12 cellular contexts compared by ENCODE assay signal in the genomic region with DNA sequence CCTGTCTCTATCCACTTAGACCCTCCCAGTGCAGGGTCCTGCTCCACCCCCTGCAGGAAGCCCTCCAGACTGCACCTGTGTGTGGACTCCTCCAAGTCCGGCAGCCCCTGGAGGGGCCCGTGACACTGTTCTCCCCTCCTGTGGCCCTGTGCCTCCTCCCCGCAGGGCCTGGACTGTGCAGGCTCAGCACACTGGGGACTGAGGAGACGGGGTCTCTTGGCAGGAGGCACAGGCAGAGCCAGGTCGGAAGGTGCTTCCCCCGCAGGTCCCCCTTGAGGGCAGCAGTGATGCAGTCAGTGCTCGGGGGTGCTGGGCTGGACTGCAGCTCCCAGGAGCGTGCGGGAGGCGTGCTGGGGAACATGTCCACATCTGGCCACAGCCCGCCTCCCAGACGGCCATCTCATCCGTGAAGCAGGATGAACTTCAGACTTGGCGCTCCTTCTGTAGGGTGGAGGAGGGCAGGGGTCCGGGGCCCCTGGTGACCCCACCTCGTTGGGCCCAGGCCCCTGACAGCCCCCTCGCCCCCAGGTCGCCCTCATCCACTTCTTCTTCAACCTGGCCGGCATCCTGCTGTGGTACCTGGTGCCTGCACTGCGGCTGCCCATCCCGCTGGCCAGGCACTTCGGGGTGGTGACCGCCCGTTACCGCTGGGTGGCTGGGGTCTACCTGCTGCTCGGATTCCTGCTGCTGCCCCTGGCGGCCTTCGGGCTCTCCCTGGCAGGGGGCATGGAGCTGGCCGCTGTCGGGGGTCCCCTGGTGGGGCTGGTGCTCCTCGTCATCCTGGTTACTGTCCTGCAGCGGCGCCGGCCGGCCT. TPM values are rescaled to one million over a fixed set of nuclear protein-coding genes. Genes with fewer than 3 reads are reported as not detected.
DNase-seq lines count a peak whose midpoint lies in the region; ATAC-seq, FAIRE-seq and TF ChIP-seq lines count a peak whose summit lies in the region.
"Had no signal": no experiment of that assay in that cellular context is flagged by ENCODE, and none has a peak within 500 bp of the region (broad histone marks: within the 10 kb centered on the region; RNA-seq: fewer than 3 reads in every experiment).

No MANE protein-coding gene starts in this region.

- H3K4me3 ChIP-seq in HepG2 (replicated peaks in 1 of 3; ENCODE audit: insufficient read depth in 1 of 3, low read depth in 2 of 3, low read length in 3 of 3) (peak overlapping the region; percentile 67 to 81 (median 72)), right lobe of liver (no peak overlapping the region), SK-N-MC (peak overlapping the region; percentile 49; the same call in 1 of the 2 replicates), lower lobe of right lung (peak overlapping the region; percentile 8), vagina (peak overlapping the region; percentile 5 to 27), A673 (ENCODE audit: low read depth, low read length, poor library complexity, severe bottlenecking) (no peak overlapping the region)

- peak overlapping the region; percentile 68 for H3K27ac ChIP-seq in HepG2 (ENCODE audit: extremely low read length, insufficient read depth, low read length)
- no peak overlapping the region for H3K27ac ChIP-seq in right lobe of liver
- no peak overlapping the region for H3K27ac ChIP-seq in SK-N-MC
- no peak overlapping the region for H3K27ac ChIP-seq in lower lobe of right lung
- no peak overlapping the region for H3K27ac ChIP-seq in vagina
- H3K27ac ChIP-seq in A673 (ENCODE audit: low read depth, low read length, poor library complexity, severe bottlenecking) = no peak overlapping the region

- TF ChIP-seq POLR2A in HepG2 (IDR thresholded peaks at IDR 0.05; ENCODE audit: insufficient read depth in 1 of 2, low read depth in 2 of 2, low read length in 2 of 2) = no peak
- no peak for TF ChIP-seq POLR2A in right lobe of liver (IDR thresholded peaks at IDR 0.05)
- no peak for TF ChIP-seq POLR2A in vagina (IDR thresholded peaks at IDR 0.05)

- no peaks in the 10 kb centered on the region for H3K27me3 ChIP-seq in HepG2 (ENCODE audit: control insufficient read depth in 1 of 2, insufficient read depth in 2 of 2, low read length in 2 of 2)
- H3K27me3 ChIP-seq in right lobe of liver = no peaks in the 10 kb centered on the region
- peaks cover 39% of the 10 kb centered on the region for H3K27me3 ChIP-seq in lower lobe of right lung (ENCODE audit: low read depth)
- peaks cover 4% of the 10 kb centered on the region for H3K27me3 ChIP-seq in vagina
- no peaks in the 10 kb centered on the region for H3K27me3 ChIP-seq in A673 (replicated peaks; ENCODE audit: insufficient read depth, low read depth, low read length, poor library complexity)

- peak overlapping the region; percentile 85 for H3K4me2 ChIP-seq in HepG2 (ENCODE audit: low read depth, low read length)

- 0% methylated on average over 3 of the region's 35 CpGs for WGBS in HepG2 (ENCODE audit: low lambda C conversion rate)
- whole genome bisulfite sequencing in right lobe of liver (ENCODE audit: insufficient coverage, low coverage, low lambda C conversion rate, missing lambda C conversion rate) = 43% methylated on average over 2 of the region's 35 CpGs

- H3K9ac ChIP-seq in HepG2 (ENCODE audit: insufficient read depth, low read depth, low read length) (peak overlapping the region; percentile 72), SK-N-MC (ENCODE audit: insufficient read length) (no peak overlapping the region)

- intact Hi-C loops in HepG2 (cut with micrococcal nuclease; ENCODE audit: unreplicated experiment) (loop anchor here (2.0 kb wide), 1 partner anchor 13 kb away; the partner anchor contains the start of gene RNF208), right lobe of liver (cut with DNase I) (loop anchor here in 1 of 2 donors (10.0 kb wide), 1 partner anchor 51 kb away; the partner anchor contains the start of genes ANAPC2 and SSNA1), lower lobe of right lung (cut with DNase I) (no loop called here), vagina (cut with DNase I) (no loop called here), A673 (cut with micrococcal nuclease; ENCODE audit: unreplicated experiment) (loop anchor here (5.0 kb wide), 1 partner anchor 188 kb away; the partner anchor contains the start of gene NPDC1)

- peaks cover 15% of the 10 kb centered on the region for H3K79me2 ChIP-seq in HepG2 (ENCODE audit: insufficient read depth, low read length)

- H4K20me1 ChIP-seq in HepG2 (ENCODE audit: insufficient read depth, low read length) = no peaks in the 10 kb centered on the region

- peak; percentile 53 for ATAC-seq in HepG2
- ATAC-seq in right lobe of liver = no peak
- no peak for ATAC-seq in lower lobe of right lung

- no peak overlapping the region for H2AFZ ChIP-seq in HepG2 (ENCODE audit: low read length)

- no peak for FAIRE-seq in HepG2 (lab: Jason Lieb, UNC)

- BruUV-seq in HepG2 (replicated peaks; lab: Mats Ljungman, UMichigan) (no TSS peak), A673 (replicated peaks; lab: Mats Ljungman, UMichigan) (no TSS peak)

- TF ChIP-seq EP300 in HepG2 (IDR thresholded peaks at IDR 0.05; ENCODE audit: low read depth in 2 of 2, low read length in 2 of 2) (0 out of 4 replicates have a peak, but pooled peaks of 1 of the 2 experiments have one; percentile 10), HepG2 (CRISPR knock-in tag; IDR thresholded peaks at IDR 0.05; ENCODE audit: borderline replicate concordance) (no peak; the same call in 1 of the 2 replicates)

- H3K9me3 ChIP-seq in HepG2 (ENCODE audit: low read length) (no peaks in the 10 kb centered on the region), right lobe of liver (no peaks in the 10 kb centered on the region), SK-N-MC (ENCODE audit: low read depth, low read length) (no peaks in the 10 kb centered on the region), lower lobe of right lung (no peaks in the 10 kb centered on the region), vagina (no peaks in the 10 kb centered on the region), A673 (ENCODE audit: low read depth, low read length, poor library complexity, severe bottlenecking) (no peaks in the 10 kb centered on the region)

- CTCF ChIA-PET in HepG2 (lab: Yijun Ruan, JAX; ENCODE audit: low intra/inter-chr PET ratio, low total read pairs) = interaction anchor here (0.9 to 2.6 kb wide), 10 partner anchors 12 to 117 kb away, joined by 3 to 19 read pairs (median 3); partner anchors contain the start of genes ANAPC2, SSNA1 and TOR4A
- CTCF ChIA-PET in A673 (lab: Charles Lee) = interaction anchor here (0.6 to 1.6 kb wide), 5 partner anchors 12 to 165 kb away, joined by 3 to 22 read pairs (median 5); partner anchors contain the start of genes NELFB and SAPCD2

- peak; percentile 45 for DNase-seq in HepG2 (ENCODE audit: low spot score)
- no peak for DNase-seq in right lobe of liver
- DNase-seq in SK-N-MC (ENCODE audit: low read depth, low spot score) = no peak
- no peak for DNase-seq in lower lobe of right lung
- DNase-seq in vagina (ENCODE audit: extremely low spot score in 2 of 2) = no peak
- DNase-seq in GM19238 (ENCODE audit: insufficient read length, low spot score) = no peak
- DNase-seq in A673 (ENCODE audit: low spot score) = no peak
- no peak for DNase-seq in SKM-1 (lab: John Stamatoyannopoulos, UW; ENCODE audit: unreplicated experiment)

- POLR2A ChIA-PET in HepG2 (lab: Yijun Ruan, JAX) (interaction anchor here (0.7 to 7.4 kb wide), 14 partner anchors 8 to 180 kb away, joined by 4 to 78 read pairs (median 7); partner anchors contain the start of genes ANAPC2, CYSRT1, MAN1B1 and NELFB), A673 (lab: Charles Lee; ENCODE audit: low non-redundant PET) (no interaction called here)

- H3K4me1 ChIP-seq in HepG2 (ENCODE audit: insufficient read depth, low read length) = peaks cover 59% of the 10 kb centered on the region
- peaks cover 0 to 8% (median 0%) of the 10 kb centered on the region in 4 donors for H3K4me1 ChIP-seq in right lobe of liver
- peaks cover 37% of the 10 kb centered on the region for H3K4me1 ChIP-seq in lower lobe of right lung
- H3K4me1 ChIP-seq in vagina = peaks cover 41% of the 10 kb centered on the region
- H3K4me1 ChIP-seq in A673 (ENCODE audit: insufficient read depth, low read length, poor library complexity, severe bottlenecking) = peaks cover 17% of the 10 kb centered on the region

- peak; percentile 70 for TF ChIP-seq CTCF in HepG2 (CRISPR knock-in tag; IDR thresholded peaks at IDR 0.05)
- no peak for TF ChIP-seq CTCF in right lobe of liver (IDR thresholded peaks at IDR 0.05)
- no peak for TF ChIP-seq CTCF in lower lobe of right lung (IDR thresholded peaks at IDR 0.05)
- TF ChIP-seq CTCF in vagina (IDR thresholded peaks at IDR 0.05) = no peak
- TF ChIP-seq CTCF in A673 (conservative IDR thresholded peaks at IDR 0.05; ENCODE audit: low read depth, low read length) = no peak

- in situ Hi-C loops in HepG2 (cut with HindIII; ENCODE audit: extremely low pct_ligation_motif_present, low pct_unique_long_range_greater_than_20kb) = no loop called here

- H3K36me3 ChIP-seq in HepG2 (replicated peaks in 1 of 2; ENCODE audit: control insufficient read depth in 1 of 2, insufficient read depth in 2 of 2, low read length in 2 of 2) (no peaks in the 10 kb centered on the region), right lobe of liver (no peaks in the 10 kb centered on the region), SK-N-MC (ENCODE audit: insufficient read depth, low read length) (no peaks in the 10 kb centered on the region), lower lobe of right lung (no peaks in the 10 kb centered on the region), vagina (no peaks in the 10 kb centered on the region), A673 (ENCODE audit: insufficient read depth, low read length, poor library complexity, severe bottlenecking) (no peaks in the 10 kb centered on the region)

- peak; percentile 20; the same call in 1 of the 2 replicates for TF ChIP-seq RAD21 in HepG2 (CRISPR knock-in tag; IDR thresholded peaks at IDR 0.05)

RNA-seq across cellular contexts. Expression of gene SLC34A3, which starts 4.9 kb away (rescaled TPM):
- total RNA-seq in HepG2 (2016; rRNA removed; fragmentation: Illumina TruSeq; extraction: Trizol) = 0.38 and 1.0 TPM in 2 replicates
- total RNA-seq in HepG2 (2016; cell fraction: cytosol; rRNA removed; fragmentation: Illumina TruSeq; extraction: Trizol; ENCODE audit: low read depth) = 0.97 and 1.3 TPM in 2 replicates
- 0.51 and 0.97 TPM in 2 replicates for total RNA-seq in HepG2 (2016; cell fraction: insoluble cytoplasmic fraction; rRNA removed; fragmentation: Illumina TruSeq; extraction: Trizol)
- total RNA-seq in HepG2 (2016; cell fraction: membrane; rRNA removed; fragmentation: Illumina TruSeq; extraction: Trizol) = 0.74 and 0.76 TPM in 2 replicates
- total RNA-seq in HepG2 (2016; cell fraction: nucleus; rRNA removed; fragmentation: Illumina TruSeq; extraction: Trizol) = 0.60 and 0.81 TPM in 2 replicates
- polyA plus RNA-seq in HepG2 (2011; rRNA removed) = 0.07 and 0.20 TPM in 2 replicates
- polyA plus RNA-seq in HepG2 (2011; cell fraction: cytosol; rRNA removed) = 0.09 and 0.16 TPM in 2 replicates
- polyA plus RNA-seq in HepG2 (2011; cell fraction: nucleus; rRNA removed) = 0.33 and 0.50 TPM in 2 replicates
- polyA plus RNA-seq in HepG2 (2012) = 0.21 and 0.60 TPM in 2 replicates
- 0.59 and 0.93 TPM in 2 replicates for polyA plus RNA-seq in HepG2 (2016; cell fraction: cytosol; fragmentation: Illumina TruSeq; extraction: Trizol; ENCODE audit: low read depth)
- 0.58 and 0.62 TPM in 2 replicates for polyA plus RNA-seq in HepG2 (2016; cell fraction: insoluble cytoplasmic fraction; fragmentation: Illumina TruSeq; extraction: Trizol; ENCODE audit: low read depth)
- 0.52 and 0.70 TPM in 2 replicates for polyA plus RNA-seq in HepG2 (2016; cell fraction: membrane; fragmentation: Illumina TruSeq; extraction: Trizol; ENCODE audit: low read depth)
- 1.2 and 1.8 TPM in 2 replicates for polyA plus RNA-seq in HepG2 (2016; cell fraction: nucleus; fragmentation: Illumina TruSeq; extraction: Trizol; ENCODE audit: insufficient read depth, low read depth)
- polyA minus RNA-seq in HepG2 (2011; rRNA and poly(A)+ RNA removed; ENCODE audit: low replicate concordance) = 0.12 and 0.20 TPM in 2 replicates
- not detected in 2 replicates for polyA minus RNA-seq in HepG2 (2011; cell fraction: cytosol; rRNA and poly(A)+ RNA removed)
- not detected in 2 replicates for polyA minus RNA-seq in HepG2 (2011; cell fraction: nucleus; rRNA and poly(A)+ RNA removed)
- not detected for total RNA-seq in right lobe of liver
- not detected for total RNA-seq in lower lobe of right lung
- total RNA-seq in vagina = not detected
- not detected in 2 replicates for total RNA-seq in A673 (2021)
- total RNA-seq: activated CD8-positive, alpha-beta memory T cell treated with anti-CD3 and anti-CD28 coated beads for 36 hours; osteoblast; RPMI7951 had no signal
- polyA plus RNA-seq: BJ had no signal

RNA-seq across cellular contexts. Expression of gene TUBB4B, which starts 5.5 kb away (rescaled TPM):
- total RNA-seq in HepG2 (2016; rRNA removed; fragmentation: Illumina TruSeq; extraction: Trizol) (412 and 481 TPM in 2 replicates), right lobe of liver (100 to 1,000 TPM in 5 of 6 experiments, 10 to 100 TPM in 1; 88.4 to 274 (median 124) TPM), lower lobe of right lung (208 TPM), vagina (312 TPM), A673 (2021) (645 and 714 TPM in 2 replicates)
- total RNA-seq in HepG2 (2016; cell fraction: cytosol; rRNA removed; fragmentation: Illumina TruSeq; extraction: Trizol; ENCODE audit: low read depth) = 96.3 and 106 TPM in 2 replicates
- total RNA-seq in HepG2 (2016; cell fraction: insoluble cytoplasmic fraction; rRNA removed; fragmentation: Illumina TruSeq; extraction: Trizol) = 424 and 467 TPM in 2 replicates
- total RNA-seq in HepG2 (2016; cell fraction: membrane; rRNA removed; fragmentation: Illumina TruSeq; extraction: Trizol) = 128 TPM in 2 replicates
- total RNA-seq in HepG2 (2016; cell fraction: nucleus; rRNA removed; fragmentation: Illumina TruSeq; extraction: Trizol) = 195 and 203 TPM in 2 replicates
- 182 and 243 TPM in 2 replicates for polyA plus RNA-seq in HepG2 (2011; rRNA removed)
- polyA plus RNA-seq in HepG2 (2011; cell fraction: cytosol; rRNA removed) = 251 and 293 TPM in 2 replicates
- 210 and 235 TPM in 2 replicates for polyA plus RNA-seq in HepG2 (2011; cell fraction: nucleus; rRNA removed)
- polyA plus RNA-seq in HepG2 (2012) = 190 and 205 TPM in 2 replicates
- polyA plus RNA-seq in HepG2 (2016; cell fraction: cytosol; fragmentation: Illumina TruSeq; extraction: Trizol; ENCODE audit: low read depth) = 115 and 121 TPM in 2 replicates
- 587 and 625 TPM in 2 replicates for polyA plus RNA-seq in HepG2 (2016; cell fraction: insoluble cytoplasmic fraction; fragmentation: Illumina TruSeq; extraction: Trizol; ENCODE audit: low read depth)
- 115 and 122 TPM in 2 replicates for polyA plus RNA-seq in HepG2 (2016; cell fraction: membrane; fragmentation: Illumina TruSeq; extraction: Trizol; ENCODE audit: low read depth)
- polyA plus RNA-seq in HepG2 (2016; cell fraction: nucleus; fragmentation: Illumina TruSeq; extraction: Trizol; ENCODE audit: insufficient read depth, low read depth) = 355 and 369 TPM in 2 replicates
- polyA minus RNA-seq in HepG2 (2011; rRNA and poly(A)+ RNA removed; ENCODE audit: low replicate concordance) = 270 and 721 TPM in 2 replicates
- polyA minus RNA-seq in HepG2 (2011; cell fraction: cytosol; rRNA and poly(A)+ RNA removed) = 140 and 144 TPM in 2 replicates
- polyA minus RNA-seq in HepG2 (2011; cell fraction: nucleus; rRNA and poly(A)+ RNA removed) = 74.6 and 75.6 TPM in 2 replicates

RNA-seq across cellular contexts. Expression of gene RNF224, which starts 8.3 kb away (rescaled TPM):
- total RNA-seq in HepG2 (2016; rRNA removed; fragmentation: Illumina TruSeq; extraction: Trizol) (0.09 and 0.10 TPM in 2 replicates), right lobe of liver (not detected), lower lobe of right lung (0.21 TPM), vagina (0.74 TPM), A673 (2021) (0.17 TPM in 1 of 2 replicates, not detected in the other)
- total RNA-seq in HepG2 (2016; cell fraction: cytosol; rRNA removed; fragmentation: Illumina TruSeq; extraction: Trizol; ENCODE audit: low read depth) = not detected in 2 replicates
- total RNA-seq in HepG2 (2016; cell fraction: insoluble cytoplasmic fraction; rRNA removed; fragmentation: Illumina TruSeq; extraction: Trizol) = not detected in 2 replicates
- 0.12 TPM in 1 of 2 replicates, not detected in the other for total RNA-seq in HepG2 (2016; cell fraction: membrane; rRNA removed; fragmentation: Illumina TruSeq; extraction: Trizol)
- not detected in 2 replicates for total RNA-seq in HepG2 (2016; cell fraction: nucleus; rRNA removed; fragmentation: Illumina TruSeq; extraction: Trizol)
- polyA plus RNA-seq in HepG2 (2011; rRNA removed) = not detected in 2 replicates
- 0.03 and 0.04 TPM in 2 replicates for polyA plus RNA-seq in HepG2 (2011; cell fraction: cytosol; rRNA removed)
- polyA plus RNA-seq in HepG2 (2011; cell fraction: nucleus; rRNA removed) = 0.07 and 0.11 TPM in 2 replicates
- 0.33 and 0.51 TPM in 2 replicates for polyA plus RNA-seq in HepG2 (2012)
- polyA plus RNA-seq in HepG2 (2016; cell fraction: cytosol; fragmentation: Illumina TruSeq; extraction: Trizol; ENCODE audit: low read depth) = not detected in 2 replicates
- polyA plus RNA-seq in HepG2 (2016; cell fraction: insoluble cytoplasmic fraction; fragmentation: Illumina TruSeq; extraction: Trizol; ENCODE audit: low read depth) = 0.25 TPM in 1 of 2 replicates, not detected in the other
- polyA plus RNA-seq in HepG2 (2016; cell fraction: membrane; fragmentation: Illumina TruSeq; extraction: Trizol; ENCODE audit: low read depth) = not detected in 2 replicates
- 0.25 TPM in 1 of 2 replicates, not detected in the other for polyA plus RNA-seq in HepG2 (2016; cell fraction: nucleus; fragmentation: Illumina TruSeq; extraction: Trizol; ENCODE audit: insufficient read depth, low read depth)
- polyA minus RNA-seq in HepG2 (2011; rRNA and poly(A)+ RNA removed; ENCODE audit: low replicate concordance) = 0.10 and 0.44 TPM in 2 replicates
- polyA minus RNA-seq in HepG2 (2011; cell fraction: cytosol; rRNA and poly(A)+ RNA removed) = not detected in 2 replicates
- polyA minus RNA-seq in HepG2 (2011; cell fraction: nucleus; rRNA and poly(A)+ RNA removed) = 0.26 TPM in 1 of 2 replicates, not detected in the other
- total RNA-seq: activated CD8-positive, alpha-beta memory T cell treated with anti-CD3 and anti-CD28 coated beads for 36 hours; RPMI7951 had no signal
- polyA plus RNA-seq: BJ had no signal

RNA-seq across cellular contexts. Expression of gene CYSRT1, which starts 10.7 kb away (rescaled TPM):
- total RNA-seq in HepG2 (2016; rRNA removed; fragmentation: Illumina TruSeq; extraction: Trizol) = 2.1 and 3.4 TPM in 2 replicates
- total RNA-seq in HepG2 (2016; cell fraction: cytosol; rRNA removed; fragmentation: Illumina TruSeq; extraction: Trizol; ENCODE audit: low read depth) = 1.8 and 1.9 TPM in 2 replicates
- 2.7 and 3.3 TPM in 2 replicates for total RNA-seq in HepG2 (2016; cell fraction: insoluble cytoplasmic fraction; rRNA removed; fragmentation: Illumina TruSeq; extraction: Trizol)
- total RNA-seq in HepG2 (2016; cell fraction: membrane; rRNA removed; fragmentation: Illumina TruSeq; extraction: Trizol) = 1.3 and 1.4 TPM in 2 replicates
- total RNA-seq in HepG2 (2016; cell fraction: nucleus; rRNA removed; fragmentation: Illumina TruSeq; extraction: Trizol) = 1.1 and 1.2 TPM in 2 replicates
- 1.5 and 1.7 TPM in 2 replicates for polyA plus RNA-seq in HepG2 (2011; rRNA removed)
- polyA plus RNA-seq in HepG2 (2011; cell fraction: cytosol; rRNA removed) = 0.82 and 1.8 TPM in 2 replicates
- polyA plus RNA-seq in HepG2 (2011; cell fraction: nucleus; rRNA removed) = 0.95 and 1.2 TPM in 2 replicates
- 0.80 and 1.1 TPM in 2 replicates for polyA plus RNA-seq in HepG2 (2012)
- polyA plus RNA-seq in HepG2 (2016; cell fraction: cytosol; fragmentation: Illumina TruSeq; extraction: Trizol; ENCODE audit: low read depth) = 1.2 and 1.3 TPM in 2 replicates
- 3.0 and 3.6 TPM in 2 replicates for polyA plus RNA-seq in HepG2 (2016; cell fraction: insoluble cytoplasmic fraction; fragmentation: Illumina TruSeq; extraction: Trizol; ENCODE audit: low read depth)
- polyA plus RNA-seq in HepG2 (2016; cell fraction: membrane; fragmentation: Illumina TruSeq; extraction: Trizol; ENCODE audit: low read depth) = 1.1 and 1.3 TPM in 2 replicates
- polyA plus RNA-seq in HepG2 (2016; cell fraction: nucleus; fragmentation: Illumina TruSeq; extraction: Trizol; ENCODE audit: insufficient read depth, low read depth) = 1.2 and 2.1 TPM in 2 replicates
- 2.1 and 2.5 TPM in 2 replicates for polyA minus RNA-seq in HepG2 (2011; rRNA and poly(A)+ RNA removed; ENCODE audit: low replicate concordance)
- 0.49 and 0.97 TPM in 2 replicates for polyA minus RNA-seq in HepG2 (2011; cell fraction: cytosol; rRNA and poly(A)+ RNA removed)
- polyA minus RNA-seq in HepG2 (2011; cell fraction: nucleus; rRNA and poly(A)+ RNA removed) = 0.52 and 0.87 TPM in 2 replicates
- 1 to 10 TPM in 1 of 6 experiments, under 1 TPM in 4, not detected in 1; 0.20 to 1.2 (median 0.31) TPM for total RNA-seq in right lobe of liver
- 0.59 TPM for total RNA-seq in lower lobe of right lung
- 24.3 TPM for total RNA-seq in vagina
- 0.37 TPM in 1 of 2 replicates, not detected in the other for total RNA-seq in A673 (2021)

RNA-seq across cellular contexts. Expression of gene RNF208, which starts 13.6 kb away (rescaled TPM):
- total RNA-seq in HepG2 (2016; rRNA removed; fragmentation: Illumina TruSeq; extraction: Trizol) (1.8 and 2.1 TPM in 2 replicates), right lobe of liver (10 to 100 TPM in 1 of 6 experiments, 1 to 10 TPM in 5; 3.5 to 12.2 (median 4.5) TPM), lower lobe of right lung (5.8 TPM), vagina (0.98 TPM), A673 (2021) (13.7 and 20.2 TPM in 2 replicates)
- 1.2 and 1.4 TPM in 2 replicates for total RNA-seq in HepG2 (2016; cell fraction: cytosol; rRNA removed; fragmentation: Illumina TruSeq; extraction: Trizol; ENCODE audit: low read depth)
- 1.2 and 2.1 TPM in 2 replicates for total RNA-seq in HepG2 (2016; cell fraction: insoluble cytoplasmic fraction; rRNA removed; fragmentation: Illumina TruSeq; extraction: Trizol)
- total RNA-seq in HepG2 (2016; cell fraction: membrane; rRNA removed; fragmentation: Illumina TruSeq; extraction: Trizol) = 3.7 and 4.2 TPM in 2 replicates
- total RNA-seq in HepG2 (2016; cell fraction: nucleus; rRNA removed; fragmentation: Illumina TruSeq; extraction: Trizol) = 0.99 and 1.3 TPM in 2 replicates
- 1.6 and 2.0 TPM in 2 replicates for polyA plus RNA-seq in HepG2 (2011; rRNA removed)
- 0.99 and 1.4 TPM in 2 replicates for polyA plus RNA-seq in HepG2 (2011; cell fraction: cytosol; rRNA removed)
- polyA plus RNA-seq in HepG2 (2011; cell fraction: nucleus; rRNA removed) = 14.1 and 17.8 TPM in 2 replicates
- polyA plus RNA-seq in HepG2 (2012) = 9.0 and 16.1 TPM in 2 replicates
- polyA plus RNA-seq in HepG2 (2016; cell fraction: cytosol; fragmentation: Illumina TruSeq; extraction: Trizol; ENCODE audit: low read depth) = 28.1 and 30.5 TPM in 2 replicates
- polyA plus RNA-seq in HepG2 (2016; cell fraction: insoluble cytoplasmic fraction; fragmentation: Illumina TruSeq; extraction: Trizol; ENCODE audit: low read depth) = 15.2 and 22.0 TPM in 2 replicates
- polyA plus RNA-seq in HepG2 (2016; cell fraction: membrane; fragmentation: Illumina TruSeq; extraction: Trizol; ENCODE audit: low read depth) = 36.0 and 38.6 TPM in 2 replicates
- polyA plus RNA-seq in HepG2 (2016; cell fraction: nucleus; fragmentation: Illumina TruSeq; extraction: Trizol; ENCODE audit: insufficient read depth, low read depth) = 23.4 and 23.9 TPM in 2 replicates
- polyA minus RNA-seq in HepG2 (2011; rRNA and poly(A)+ RNA removed; ENCODE audit: low replicate concordance) = 4.1 TPM in 1 of 2 replicates, not detected in the other
- 3.5 and 4.5 TPM in 2 replicates for polyA minus RNA-seq in HepG2 (2011; cell fraction: cytosol; rRNA and poly(A)+ RNA removed)
- polyA minus RNA-seq in HepG2 (2011; cell fraction: nucleus; rRNA and poly(A)+ RNA removed) = 0.62 and 0.77 TPM in 2 replicates
- total RNA-seq: osteoblast, RPMI7951 had no signal

Comparison
In these comparisons a context has a peak if more than half of its experiments do, and no peak if none do; other contexts are left out.
1. H3K4me3 ChIP-seq: peak in HepG2 (3 of 3), SK-N-MC (single experiment), lower lobe of right lung (single experiment) and vagina (2 of 2); none in right lobe of liver (0 of 3) and A673 (single experiment).
2. intact Hi-C loops: an anchor here in HepG2 (2.0 kb wide) and A673 (5.0 kb wide); none called in lower lobe of right lung and vagina.